ENCODE assay signal across 8 cellular contexts in genomic region chr1:228760962-228761361, GRCh38. TPM values are rescaled to one million over a fixed set of nuclear protein-coding genes. Genes with fewer than 3 reads are reported as not detected.
"Had no signal": no experiment of that assay in that cellular context is flagged by ENCODE, and none has a peak within 500 bp of the region (broad histone marks: within the 10 kb centered on the region; RNA-seq: fewer than 3 reads in every experiment).

No MANE protein-coding gene starts in this region.

- FAIRE-seq: G401.6, GM12878, GM12891, GM12892, GM18507, GM19239 had no signal

- ATAC-seq: GM12878 had no signal

- H3K4me3 ChIP-seq: GM12878 had no signal

- DNase-seq: GDM1, GF-D8 had no signal

RNA-seq across cellular contexts. Expression of gene RHOU, which starts 25.7 kb away (rescaled TPM):
- total RNA-seq: GM12878 had no signal
- polyA plus RNA-seq: GM12878 had no signal
